In the genomic region with DNA sequence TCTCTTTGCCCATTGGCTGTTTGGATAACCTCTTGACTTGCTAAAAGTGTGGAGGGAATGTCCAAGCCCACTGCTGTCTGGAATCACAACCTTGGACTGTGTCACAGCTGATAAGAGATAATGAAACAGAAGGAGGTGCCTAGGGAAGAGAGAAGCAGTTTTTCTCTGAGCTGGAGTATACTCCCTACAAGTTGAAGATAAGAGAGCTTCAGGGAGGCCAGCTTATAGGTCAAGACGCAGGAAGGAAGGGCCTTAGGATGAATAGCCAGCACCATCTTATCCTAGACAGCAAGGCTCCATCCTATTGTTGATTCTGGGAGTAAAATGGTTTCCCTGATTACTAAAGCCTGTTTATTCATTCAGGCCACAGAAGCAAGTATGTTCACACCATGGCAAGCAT, we compare ENCODE assay signal across 20 cellular contexts.
"Had no signal": no experiment of that assay in that cellular context is flagged by ENCODE, and none has a peak within 500 bp of the region (broad histone marks: within the 10 kb centered on the region; RNA-seq: fewer than 3 reads in every experiment).

No MANE protein-coding gene starts in this region.

- H3K9me3 ChIP-seq: left lung, ovary, prostate gland, tibial artery had no signal

- H3K4me1 ChIP-seq: left lung, prostate gland, tibial artery had no signal

- H3K4me3 ChIP-seq: left lung, ovary, prostate gland, tibial artery had no signal

- H3K27me3 ChIP-seq: left lung, ovary, tibial artery had no signal

- H3K36me3 ChIP-seq: left lung, ovary, prostate gland, tibial artery had no signal

- DNase-seq: activated CD4-positive, alpha-beta memory T cell treated with anti-CD3 and anti-CD28 coated beads for 36 hours; activated CD4-positive, alpha-beta T cell treated with anti-CD3 and anti-CD28 coated beads for 48 hours; activated effector memory CD4-positive, alpha-beta T cell treated with Interleukin-2 at 50 U/mL for 16 hours; activated naive CD4-positive, alpha-beta T cell treated with anti-CD3 and anti-CD28 coated beads for 36 hours; activated naive CD8-positive, alpha-beta T cell treated with anti-CD3 and anti-CD28 coated beads, Interleukin-2, amount 10 ng/mL, durations not matched to agents 7 days and 5 days; activated T-cell treated with anti-CD3 and anti-CD28 coated beads, Interleukin-2, amount 50 U/mL, for 48 hours; amygdala; effector CD4-positive, alpha-beta T cell; erythroblast; foreskin melanocyte; kidney; left lung; natural killer cell; ovary; stimulated activated CD4-positive, alpha-beta T cell treated with anti-CD3 and anti-CD28 coated beads, Interleukin-12 subunit alpha, Interleukin-12 subunit beta, amount 100 ng/mL, for 4 hours; stimulated activated CD4-positive, alpha-beta T cell treated with anti-CD3 and anti-CD28 coated beads, Interleukin-4, amount 100 ng/mL, for 4 hours; substantia nigra; tibial artery had no signal

- FAIRE-seq: kidney, TTC549 had no signal

- ATAC-seq: left lung, natural killer cell had no signal

- H3K27ac ChIP-seq: left lung, ovary, prostate gland, tibial artery had no signal
